ENCODE assay signal across 10 cellular contexts in the genomic region with DNA sequence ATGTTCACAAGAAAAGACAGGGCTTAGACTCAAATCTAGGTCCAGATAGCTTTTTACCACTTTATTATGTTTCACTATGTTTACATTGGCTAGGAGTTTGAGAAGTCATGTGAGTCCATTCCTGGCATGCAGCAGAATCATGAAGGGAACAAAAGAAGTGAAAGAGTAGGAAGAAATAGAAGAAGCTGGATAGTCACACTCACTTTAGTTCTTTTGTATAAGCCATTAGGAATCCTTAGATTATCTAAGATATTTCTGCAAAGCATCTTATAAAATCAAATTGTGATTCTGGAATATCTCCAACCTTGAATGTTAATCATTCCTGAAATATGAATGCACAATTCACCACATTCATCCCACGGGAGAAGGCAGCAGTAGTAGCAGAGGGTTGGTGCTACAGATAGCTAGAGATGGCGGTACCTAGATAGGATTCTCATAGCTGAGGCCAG. TPM values are rescaled to one million over a fixed set of nuclear protein-coding genes. Genes with fewer than 3 reads are reported as not detected.
DNase-seq lines count a peak whose midpoint lies in the region; TF ChIP-seq lines count a peak whose summit lies in the region.
"Had no signal": no experiment of that assay in that cellular context is flagged by ENCODE, and none has a peak within 500 bp of the region (broad histone marks: within the 10 kb centered on the region; RNA-seq: fewer than 3 reads in every experiment).

No MANE protein-coding gene starts in this region.

- H3K27me3 Mint-ChIP-seq in CD4-positive, alpha-beta memory T cell: no peaks in the 10 kb centered on the region

- H3K9me2 ChIP-seq in OCI-LY7 (ENCODE audit: insufficient read depth, low read length): no peaks in the 10 kb centered on the region

- no peak overlapping the region for H3K4me3 ChIP-seq in CD4-positive, alpha-beta memory T cell (ENCODE audit: low read length in 2 of 2)
- H3K4me3 ChIP-seq in coronary artery (peak overlapping the region; percentile 28), osteoblast (ENCODE audit: insufficient read depth, low read length) (no peak overlapping the region), OCI-LY7 (ENCODE audit: low read depth, low read length, poor library complexity, severe bottlenecking) (no peak overlapping the region), dorsolateral prefrontal cortex (no peak overlapping the region)
- H3K4me3 ChIP-seq: lung had no signal

- no peak for DNase-seq in CD4-positive, alpha-beta memory T cell
- DNase-seq in NCI-H2196 (lab: John Stamatoyannopoulos, UW; ENCODE audit: unreplicated experiment) (peak; percentile 49), coronary artery (ENCODE audit: low spot score) (no peak), osteoblast (ENCODE audit: insufficient read length, low spot score, missing footprints) (peak; percentile 76), OCI-LY7 (ENCODE audit: low spot score) (no peak), anterior cingulate cortex (lab: John Stamatoyannopoulos, UW) (no peak), OCI-M1 (lab: John Stamatoyannopoulos, UW) (no peak), dorsolateral prefrontal cortex (no peak)
- DNase-seq: NCI-H1694 had no signal

- H3K36me3 Mint-ChIP-seq in CD4-positive, alpha-beta memory T cell: peaks cover 17 to 21% of the 10 kb centered on the region in 2 donors

- H3K79me2 ChIP-seq in osteoblast (ENCODE audit: insufficient read depth, low read length): peaks cover 63% of the 10 kb centered on the region
- H3K79me2 ChIP-seq in OCI-LY7 (ENCODE audit: insufficient read depth, low read depth, low read length): no peaks in the 10 kb centered on the region

- H3K9me3 ChIP-seq in CD4-positive, alpha-beta memory T cell (ENCODE audit: control insufficient read depth in 1 of 2, low read length in 2 of 2): no peaks in the 10 kb centered on the region
- H3K9me3 ChIP-seq in osteoblast (ENCODE audit: low read depth, low read length) (no peaks in the 10 kb centered on the region), OCI-LY7 (ENCODE audit: low read length) (no peaks in the 10 kb centered on the region)

- TF ChIP-seq CTCF in coronary artery (IDR thresholded peaks at IDR 0.05) (no peak), osteoblast (IDR thresholded peaks at IDR 0.05; ENCODE audit: extremely low read depth, low read depth, low read length) (no peak), OCI-LY7 (conservative IDR thresholded peaks at IDR 0.05; ENCODE audit: low read length) (no peak), dorsolateral prefrontal cortex (IDR thresholded peaks at IDR 0.05 in 54 of 56, conservative IDR thresholded peaks at IDR 0.05 in 2 of 56; ENCODE audit: low read depth in 1 of 56, partially characterized antibody in 56 of 56) (no peak)

- H3K4me2 ChIP-seq in osteoblast (ENCODE audit: insufficient read depth, low read length) (peak overlapping the region; percentile 61), OCI-LY7 (ENCODE audit: low read length) (no peak overlapping the region)

- H3K27ac ChIP-seq in CD4-positive, alpha-beta memory T cell (ENCODE audit: low read depth, low read length): no peak overlapping the region
- H3K27ac ChIP-seq in coronary artery (peak overlapping the region in 1 of 2 donors; percentile 77), osteoblast (ENCODE audit: low read depth, low read length) (peak overlapping the region; percentile 100), OCI-LY7 (ENCODE audit: low read depth, low read length, poor library complexity, severe bottlenecking) (no peak overlapping the region), dorsolateral prefrontal cortex (peak overlapping the region in 2 of 59 donors; percentile 6 to 17)

- peak overlapping the region in 5 of 7 donors; percentile 11 to 84 (median 33) for H3K27ac Mint-ChIP-seq in CD4-positive, alpha-beta memory T cell

- H3K27me3 ChIP-seq in CD4-positive, alpha-beta memory T cell (ENCODE audit: insufficient read depth, low read length): no peaks in the 10 kb centered on the region
- no peaks in the 10 kb centered on the region for H3K27me3 ChIP-seq in osteoblast (ENCODE audit: insufficient read depth, low read length)
- H3K27me3 ChIP-seq in dorsolateral prefrontal cortex: no peaks in the 10 kb centered on the region

- no peaks in the 10 kb centered on the region for H3K36me3 ChIP-seq in CD4-positive, alpha-beta memory T cell (ENCODE audit: insufficient read depth, low read length)
- H3K36me3 ChIP-seq in osteoblast (ENCODE audit: insufficient read depth, low read length): no peaks in the 10 kb centered on the region
- H3K36me3 ChIP-seq in OCI-LY7 (ENCODE audit: insufficient read depth, low read length): no peaks in the 10 kb centered on the region

- H4K20me1 ChIP-seq in osteoblast (ENCODE audit: insufficient read depth, low read length) (no peaks in the 10 kb centered on the region), OCI-LY7 (ENCODE audit: insufficient read depth, low read length) (no peaks in the 10 kb centered on the region)

- no peak overlapping the region for H2AFZ ChIP-seq in osteoblast (ENCODE audit: low read length)
- H2AFZ ChIP-seq in OCI-LY7 (ENCODE audit: low read length): no peak overlapping the region

- CTCF ChIA-PET in CD4-positive, alpha-beta memory T cell (lab: Charles Lee; ENCODE audit: partially characterized antibody): interaction anchor here (5.8 kb wide), 1 partner anchor 30 kb away, joined by 58 read pairs; the partner anchor contains the start of gene MAML2
- CTCF ChIA-PET in OCI-LY7 (lab: Charles Lee; ENCODE audit: unreplicated experiment): no interaction called here

- H3K4me1 ChIP-seq in CD4-positive, alpha-beta memory T cell (ENCODE audit: insufficient read depth, low read length): peaks cover 57% of the 10 kb centered on the region
- H3K4me1 ChIP-seq in osteoblast (ENCODE audit: insufficient read depth, low read length): peaks cover 96% of the 10 kb centered on the region
- H3K4me1 ChIP-seq in OCI-LY7 (ENCODE audit: insufficient read depth, low read length, poor library complexity, severe bottlenecking): no peaks in the 10 kb centered on the region

- H3K4me1 Mint-ChIP-seq in CD4-positive, alpha-beta memory T cell: peaks cover 50 to 87% (median 71%) of the 10 kb centered on the region in 4 donors

- intact Hi-C loops in CD4-positive, alpha-beta memory T cell (cut with micrococcal nuclease): no loop called here
- intact Hi-C loops in OCI-LY7 (cut with micrococcal nuclease; ENCODE audit: unreplicated experiment): no loop called here
- intact Hi-C loops in dorsolateral prefrontal cortex (cut with DNase I): no loop called here

- no TSS peak for BruUV-seq in OCI-LY7 (replicated peaks; lab: Mats Ljungman, UMichigan)

- H3K4me3 Mint-ChIP-seq in CD4-positive, alpha-beta memory T cell: peak overlapping the region in 1 of 8 donors; percentile 64

- no peaks in the 10 kb centered on the region for H3K9me3 Mint-ChIP-seq in CD4-positive, alpha-beta memory T cell

- POLR2A ChIA-PET in CD4-positive, alpha-beta memory T cell (lab: Charles Lee; ENCODE audit: partially characterized antibody): interaction anchor here (0.7 kb wide), 1 partner anchor 9 kb away, joined by 3 read pairs; no protein-coding TSS in a partner anchor
- POLR2A ChIA-PET in OCI-LY7 (lab: Charles Lee): interaction anchor here (0.6 to 1.4 kb wide), 5 partner anchors 14 to 149 kb away, joined by 3 to 4 read pairs (median 4); no protein-coding TSS in a partner anchor

RNA-seq across cellular contexts. Expression of gene MAML2, which starts 31.9 kb away (rescaled TPM):
- 10 to 100 TPM; 37.5 to 38.3 TPM for total RNA-seq in CD4-positive, alpha-beta memory T cell
- polyA plus RNA-seq in CD4-positive, alpha-beta memory T cell: 10 to 100 TPM in 1 of 2 donors, 1 to 10 TPM in 1; 1.6 to 13.4 TPM
- total RNA-seq in osteoblast: 17.4 and 19.2 TPM in 2 replicates
- 0.54 and 1.0 TPM in 2 replicates for total RNA-seq in OCI-LY7 (2014; rRNA removed; shearing (Covaris generic))
- total RNA-seq in OCI-LY7 (2022): 0.15 and 0.26 TPM in 2 replicates
- 10 to 100 TPM in 64 of 120 experiments, 1 to 10 TPM in 56; 4.9 to 21.8 (median 10.2) TPM for total RNA-seq in dorsolateral prefrontal cortex

Comparison
In these comparisons a context has a peak if more than half of its experiments do, and no peak if none do; other contexts are left out.
1. DNase-seq: peak in NCI-H2196 (single experiment) and osteoblast (single experiment); none in CD4-positive, alpha-beta memory T cell (0 of 5), coronary artery (single experiment), OCI-LY7 (single experiment), anterior cingulate cortex (0 of 58), OCI-M1 (single experiment) and dorsolateral prefrontal cortex (0 of 10).